In genomic region chr4:4860381-4860802, GRCh38 we compare ENCODE assay signal across 8 cellular contexts. TPM values are rescaled to one million over a fixed set of nuclear protein-coding genes. Genes with fewer than 3 reads are reported as not detected.
A peak's percentile ranks its signal among the peaks of the same experiment; 100 is the strongest.
DNase-seq lines count a peak whose midpoint lies in the region; ATAC-seq and TF ChIP-seq lines count a peak whose summit lies in the region.

No MANE protein-coding gene starts in this region.

- POLR2A ChIA-PET in HEK293 (lab: Yijun Ruan, JAX) = no interaction called here

- H3K9ac ChIP-seq in adipocyte (ENCODE audit: low read length) = peak overlapping the region; percentile 89

- TF ChIP-seq CTCF in HEK293 (tag by site-specific recombination; IDR thresholded peaks at IDR 0.05) (no peak), suprapubic skin (IDR thresholded peaks at IDR 0.05) (no peak)

- TF ChIP-seq POLR2A in suprapubic skin (IDR thresholded peaks at IDR 0.05) = no peak

- H3K9me3 ChIP-seq in HEK293 (ENCODE audit: control insufficient read depth, insufficient read depth, low read depth, low read length) (no peaks in the 10 kb centered on the region), adipocyte (ENCODE audit: control insufficient read depth, low read length) (no peaks in the 10 kb centered on the region), suprapubic skin (no peaks in the 10 kb centered on the region)

- CTCF ChIA-PET in HEK293 (lab: Yijun Ruan, JAX) = no interaction called here

- DNase-seq in adipocyte (ENCODE audit: low read depth) (peak; percentile 59), suprapubic skin (ENCODE audit: low spot score in 2 of 2) (no peak), HK-2 (ENCODE audit: unreplicated experiment) (no peak)

- H3K27ac ChIP-seq in ACC112 (ENCODE audit: low read depth, low read length) (peak overlapping the region; percentile 66; the same call in 1 of the 2 replicates), HEK293 (ENCODE audit: extremely low read depth, low read depth, low read length) (peak overlapping the region; percentile 86; the same call in 1 of the 2 replicates), layer of hippocampus (ENCODE audit: low read depth, low read length) (peak overlapping the region; percentile 77), suprapubic skin (peak overlapping the region; percentile 85)

- 0% methylated on average over 10 of the region's 22 CpGs for WGBS in suprapubic skin

- no peak for TF ChIP-seq EP300 in suprapubic skin (IDR thresholded peaks at IDR 0.05)

- H3K4me1 ChIP-seq in ACC112 (ENCODE audit: control insufficient read depth, insufficient read depth, low read length, unreplicated experiment) (peaks cover 6% of the 10 kb centered on the region), HEK293 (ENCODE audit: control insufficient read depth, insufficient read depth, low read length) (no peaks in the 10 kb centered on the region; the same call in 1 of the 2 replicates), adipocyte (ENCODE audit: control insufficient read depth, insufficient read depth, low read length) (peaks cover 16% of the 10 kb centered on the region), suprapubic skin (peaks cover 69% of the 10 kb centered on the region)

- no peak for ATAC-seq in GM18519 (IDR thresholded peaks at IDR 0.05; ENCODE audit: low FRiP score, unreplicated experiment)
- ATAC-seq in GM21723 (IDR thresholded peaks at IDR 0.05; ENCODE audit: unreplicated experiment) = no peak

- peak overlapping the region; percentile 80 for H2AFZ ChIP-seq in ACC112 (ENCODE audit: low read length, unreplicated experiment)

- H3K4me3 ChIP-seq in ACC112 (ENCODE audit: low read depth, low read length) (peak overlapping the region; percentile 88), HEK293 (ENCODE audit: low read depth, low read length) (peak overlapping the region; percentile 66), adipocyte (ENCODE audit: low read length) (peak overlapping the region; percentile 88), suprapubic skin (peak overlapping the region; percentile 70)

- peaks cover 31% of the 10 kb centered on the region for H3K79me2 ChIP-seq in ACC112 (ENCODE audit: control insufficient read depth, insufficient read depth, low read length, unreplicated experiment)

- H3K36me3 ChIP-seq in ACC112 (ENCODE audit: insufficient read depth, low read length) (peaks cover 17% of the 10 kb centered on the region; the same call in 1 of the 2 replicates), HEK293 (ENCODE audit: control insufficient read depth in 2 of 2, insufficient read depth in 1 of 2, low read length in 2 of 2) (peaks cover 0 to 27% of the 10 kb centered on the region in 2 experiments; a peak in 1 of 3 replicates), adipocyte (ENCODE audit: control insufficient read depth, insufficient read depth, low read length, severe bottlenecking) (peaks cover 32% of the 10 kb centered on the region), suprapubic skin (peaks cover 8% of the 10 kb centered on the region)

- no peaks in the 10 kb centered on the region for H3K27me3 ChIP-seq in ACC112 (ENCODE audit: insufficient read depth, low read length)
- no peaks in the 10 kb centered on the region for H3K27me3 ChIP-seq in adipocyte (replicated peaks; ENCODE audit: control insufficient read depth, insufficient read depth, low read length)
- peaks cover 16% of the 10 kb centered on the region for H3K27me3 ChIP-seq in layer of hippocampus (ENCODE audit: control insufficient read depth, insufficient read depth, low read length)
- H3K27me3 ChIP-seq in suprapubic skin = peaks cover 98% of the 10 kb centered on the region

TF ChIP-seq in HEK293, 187 proteins besides CTCF, POLR2A, EP300 and RAD21:
- 0 out of 2 replicates have a peak, but pooled peaks have one; percentile 6 for TF ChIP-seq ZNF341 (tag by site-specific recombination; IDR thresholded peaks at IDR 0.05; ENCODE audit: low read depth)
- no peak for TF ChIP-seq ZNF184 (tag by site-specific recombination; IDR thresholded peaks at IDR 0.05)
- no peak for TF ChIP-seq MYNN (tag by site-specific recombination; IDR thresholded peaks at IDR 0.05; ENCODE audit: borderline replicate concordance)
- TF ChIP-seq ZBTB17 (tag by site-specific recombination; IDR thresholded peaks at IDR 0.05) = 0 out of 2 replicates have a peak, but pooled peaks have one; percentile 28
- peak; percentile 81 for TF ChIP-seq ZBTB48 (tag by site-specific recombination; IDR thresholded peaks at IDR 0.05)
- TF ChIP-seq GLIS2 (tag by site-specific recombination; IDR thresholded peaks at IDR 0.05) = peak; percentile 74
- TF ChIP-seq ZNF335 (tag by site-specific recombination; conservative IDR thresholded peaks at IDR 0.05) = peak; percentile 62
- no peak for TF ChIP-seq YY1 (tag by site-specific recombination; IDR thresholded peaks at IDR 0.05)

RNA-seq across cellular contexts. Expression of gene MSX1, which starts 0.9 kb away (rescaled TPM):
- 1 to 10 TPM; 2.0 to 7.2 (median 4.9) TPM for total RNA-seq in suprapubic skin
